20 cellular contexts compared by ENCODE assay signal in genomic region chr20:63471719-63472158, GRCh38. TPM values are rescaled to one million over a fixed set of nuclear protein-coding genes. Genes with fewer than 3 reads are reported as not detected.
DNase-seq lines count a peak whose midpoint lies in the region; FAIRE-seq and TF ChIP-seq lines count a peak whose summit lies in the region.
"Had no signal": no experiment of that assay in that cellular context is flagged by ENCODE, and none has a peak within 500 bp of the region (broad histone marks: within the 10 kb centered on the region; RNA-seq: fewer than 3 reads in every experiment).

No MANE protein-coding gene starts in this region.

- POLR2A ChIA-PET in endothelial cell of umbilical vein (lab: Charles Lee), result no interaction called here

- under 1% methylated on average over 48 of the region's 49 CpGs for WGBS in HUES64

- H3K4me3 ChIP-seq in HUES64 (ENCODE audit: low read length) (peak overlapping the region; percentile 74), endothelial cell of umbilical vein (replicated peaks in 1 of 3; ENCODE audit: insufficient read depth in 1 of 3, low read depth in 1 of 3, low read length in 3 of 3) (no peak overlapping the region), neuron (ENCODE audit: low read length) (peak overlapping the region; percentile 65)
- H3K4me3 ChIP-seq: mucosa of descending colon had no signal

- CTCF ChIA-PET in endothelial cell of umbilical vein (lab: Charles Lee), result no interaction called here

- no peak overlapping the region for H3K4me2 ChIP-seq in endothelial cell of umbilical vein (ENCODE audit: insufficient read depth, low read length)

- peaks cover 35% of the 10 kb centered on the region for H3K27me3 ChIP-seq in HUES64 (ENCODE audit: insufficient read depth, low read length)
- peaks cover 31 to 33% of the 10 kb centered on the region in 2 experiments for H3K27me3 ChIP-seq in endothelial cell of umbilical vein (ENCODE audit: control insufficient read depth in 2 of 2, insufficient read depth in 2 of 2, low read length in 2 of 2)
- peaks cover 19% of the 10 kb centered on the region for H3K27me3 ChIP-seq in neuron (ENCODE audit: insufficient read depth, low read length)

- DNase-seq in DMS79 treated with DMSO at 0.1 percent for 48 hours (lab: John Stamatoyannopoulos, UW), result peak; percentile 45
- DNase-seq in DMS79 (lab: John Stamatoyannopoulos, UW), result no peak
- DNase-seq in endothelial cell of umbilical vein (ENCODE audit: low read depth, low spot score), result no peak
- no peak for DNase-seq in amygdala (lab: John Stamatoyannopoulos, UW)
- no peak for DNase-seq in activated CD4-positive, alpha-beta T cell treated with anti-CD3 and anti-CD28 coated beads, Interleukin-2, amount 50 U/mL, for 48 hours
- DNase-seq in COLO829 (ENCODE audit: low spot score), result no peak
- DNase-seq: activated naive CD4-positive, alpha-beta T cell treated with anti-CD3 and anti-CD28 coated beads for 36 hours; CD8-positive, alpha-beta memory T cell; foreskin keratinocyte; Karpas-422; kidney; mucosa of descending colon; NCI-H1694 had no signal

- BruUV-seq in endothelial cell of umbilical vein (replicated peaks; lab: Mats Ljungman, UMichigan), result no TSS peak

- no peaks in the 10 kb centered on the region for H4K20me1 ChIP-seq in endothelial cell of umbilical vein (replicated peaks; ENCODE audit: control insufficient read depth, extremely low read depth, insufficient read depth, low read length)

- H3K4me1 ChIP-seq in HUES64 (ENCODE audit: insufficient read depth, low read length) (peaks cover 8% of the 10 kb centered on the region; the same call in 1 of the 2 replicates), endothelial cell of umbilical vein (ENCODE audit: control insufficient read depth, extremely low read depth, insufficient read depth, low read length) (no peaks in the 10 kb centered on the region), neuron (ENCODE audit: insufficient read depth, low read length) (peaks cover 28% of the 10 kb centered on the region)
- H3K4me1 ChIP-seq: foreskin keratinocyte, parathyroid adenoma had no signal

- TF ChIP-seq POLR2A in endothelial cell of umbilical vein (IDR thresholded peaks at IDR 0.05; ENCODE audit: low read depth, low read length), result no peak

- no peak overlapping the region for H2AFZ ChIP-seq in endothelial cell of umbilical vein (ENCODE audit: low read depth, low read length)
- no peak overlapping the region for H2AFZ ChIP-seq in neuron (ENCODE audit: low read depth, low read length)
- H2AFZ ChIP-seq: parathyroid adenoma had no signal

- H3K9ac ChIP-seq in HUES64 (ENCODE audit: low read depth, low read length) (peak overlapping the region; percentile 64), endothelial cell of umbilical vein (replicated peaks; ENCODE audit: extremely low read depth, insufficient read depth, low read length) (no peak overlapping the region)
- H3K9ac ChIP-seq: parathyroid adenoma had no signal

- no peaks in the 10 kb centered on the region for H3K9me3 ChIP-seq in HUES64 (ENCODE audit: insufficient read depth, low read depth, low read length)
- no peaks in the 10 kb centered on the region for H3K9me3 ChIP-seq in endothelial cell of umbilical vein (replicated peaks; ENCODE audit: control insufficient read depth, insufficient read depth, low read length)
- H3K9me3 ChIP-seq in neuron (ENCODE audit: low read length), result no peaks in the 10 kb centered on the region
- H3K9me3 ChIP-seq: mucosa of descending colon had no signal

- TF ChIP-seq CTCF in endothelial cell of umbilical vein (IDR thresholded peaks at IDR 0.05; ENCODE audit: extremely low read depth in 1 of 2, insufficient read depth in 1 of 2, low read depth in 1 of 2, low read length in 2 of 2), result no peak

- no peak for FAIRE-seq in endothelial cell of umbilical vein (lab: Jason Lieb, UNC)
- FAIRE-seq: GM12891, kidney had no signal

- no peaks in the 10 kb centered on the region for H3K9me1 ChIP-seq in endothelial cell of umbilical vein (replicated peaks; ENCODE audit: control insufficient read depth, extremely low read depth, insufficient read depth, low read length)

- intact Hi-C loops in endothelial cell of umbilical vein (cut with micrococcal nuclease), result no loop called here

- dilution Hi-C loops in endothelial cell of umbilical vein (cut with MboI; ENCODE audit: extremely low pct_ligation_motif_present, low sequenced_read_pairs), result no loop called here

- H3K27ac ChIP-seq in HUES64 (ENCODE audit: low read depth, low read length) (no peak overlapping the region), endothelial cell of umbilical vein (ENCODE audit: insufficient read depth, low read depth, low read length) (no peak overlapping the region)
- H3K27ac ChIP-seq: 22Rv1, foreskin keratinocyte, parathyroid adenoma, RWPE1 had no signal

- H3K36me3 ChIP-seq in HUES64 (ENCODE audit: insufficient read depth, low read length) (no peaks in the 10 kb centered on the region), endothelial cell of umbilical vein (ENCODE audit: control insufficient read depth in 2 of 2, extremely low read depth in 1 of 2, insufficient read depth in 2 of 2, low read length in 2 of 2) (no peaks in the 10 kb centered on the region), neuron (ENCODE audit: insufficient read depth, low read length) (no peaks in the 10 kb centered on the region)

- no peaks in the 10 kb centered on the region for H3K79me2 ChIP-seq in endothelial cell of umbilical vein (ENCODE audit: control insufficient read depth, insufficient read depth, low read length)
- H3K79me2 ChIP-seq: parathyroid adenoma had no signal

TF ChIP-seq in endothelial cell of umbilical vein, 7 proteins besides CTCF, POLR2A, EP300 and RAD21:
- peak; percentile 72 for TF ChIP-seq EZH2 (IDR thresholded peaks at IDR 0.05; ENCODE audit: borderline replicate concordance, low read depth, low read length, severe bottlenecking)
- no peak for TF ChIP-seq JUN (IDR thresholded peaks at IDR 0.05; ENCODE audit: borderline replicate concordance, insufficient read depth, insufficient read length, low read depth)

RNA-seq across cellular contexts. Expression of gene KCNQ2, which starts 0.7 kb away (rescaled TPM):
- 45.5 TPM for polyA plus RNA-seq in HUES64 (2013, experiment 1 of 2)
- polyA plus RNA-seq in HUES64 (2013, experiment 2 of 2), result 67.8 TPM
- not detected in 2 replicates for total RNA-seq in endothelial cell of umbilical vein
- not detected in 2 replicates for polyA plus RNA-seq in endothelial cell of umbilical vein
- polyA plus RNA-seq in endothelial cell of umbilical vein (2011; cell fraction: cytosol; rRNA removed), result not detected in 2 replicates
- polyA plus RNA-seq in endothelial cell of umbilical vein (2011; cell fraction: nucleus; rRNA removed), result not detected in 2 replicates
- not detected in 2 replicates for polyA plus RNA-seq in endothelial cell of umbilical vein (2012)
- not detected in 2 replicates for polyA minus RNA-seq in endothelial cell of umbilical vein
- not detected for polyA minus RNA-seq in endothelial cell of umbilical vein (2011; cell fraction: cytosol; rRNA and poly(A)+ RNA removed)
- not detected in 2 replicates for polyA minus RNA-seq in endothelial cell of umbilical vein (2011; cell fraction: nucleus; rRNA and poly(A)+ RNA removed)
- total RNA-seq: activated naive CD4-positive, alpha-beta T cell treated with anti-CD3 and anti-CD28 coated beads for 36 hours; CD8-positive, alpha-beta memory T cell; foreskin keratinocyte; T-helper 1 cell treated with Interleukin-12 subunit alpha and Interleukin-12 subunit beta and Interleukin-4 antibody, amounts not matched to agents 30 ng/mL and 1 ng/mL, for 36 hours had no signal
- polyA plus RNA-seq: CD8-positive, alpha-beta memory T cell; foreskin keratinocyte had no signal

RNA-seq across cellular contexts. Expression of gene EEF1A2, which starts 27.1 kb away (rescaled TPM):
- 6.7 TPM for polyA plus RNA-seq in HUES64 (2013, experiment 1 of 2)
- 8.9 TPM for polyA plus RNA-seq in HUES64 (2013, experiment 2 of 2)
- 2.9 and 3.4 TPM in 2 replicates for total RNA-seq in endothelial cell of umbilical vein
- 2.7 and 2.9 TPM in 2 replicates for polyA plus RNA-seq in endothelial cell of umbilical vein
- polyA plus RNA-seq in endothelial cell of umbilical vein (2011; cell fraction: cytosol; rRNA removed), result 3.0 and 3.1 TPM in 2 replicates
- 1.5 and 2.5 TPM in 2 replicates for polyA plus RNA-seq in endothelial cell of umbilical vein (2011; cell fraction: nucleus; rRNA removed)
- 10.1 and 24.4 TPM in 2 replicates for polyA plus RNA-seq in endothelial cell of umbilical vein (2012)
- 3.2 and 3.4 TPM in 2 replicates for polyA minus RNA-seq in endothelial cell of umbilical vein
- polyA minus RNA-seq in endothelial cell of umbilical vein (2011; cell fraction: cytosol; rRNA and poly(A)+ RNA removed), result 64.3 TPM
- polyA minus RNA-seq in endothelial cell of umbilical vein (2011; cell fraction: nucleus; rRNA and poly(A)+ RNA removed), result 0.48 and 1.3 TPM in 2 replicates

RNA-seq across cellular contexts. Expression of gene PPDPF, which starts 48.8 kb away (rescaled TPM):
- 133 TPM for polyA plus RNA-seq in HUES64 (2013, experiment 1 of 2)
- 191 TPM for polyA plus RNA-seq in HUES64 (2013, experiment 2 of 2)
- total RNA-seq in endothelial cell of umbilical vein, result 219 and 233 TPM in 2 replicates
- polyA plus RNA-seq in endothelial cell of umbilical vein, result 52.2 and 58.9 TPM in 2 replicates
- polyA plus RNA-seq in endothelial cell of umbilical vein (2011; cell fraction: cytosol; rRNA removed), result 45.1 and 65.2 TPM in 2 replicates
- 17.7 and 20.9 TPM in 2 replicates for polyA plus RNA-seq in endothelial cell of umbilical vein (2011; cell fraction: nucleus; rRNA removed)
- 133 and 198 TPM in 2 replicates for polyA plus RNA-seq in endothelial cell of umbilical vein (2012)
- 7.2 and 13.5 TPM in 2 replicates for polyA minus RNA-seq in endothelial cell of umbilical vein
- 221 TPM for polyA minus RNA-seq in endothelial cell of umbilical vein (2011; cell fraction: cytosol; rRNA and poly(A)+ RNA removed)
- polyA minus RNA-seq in endothelial cell of umbilical vein (2011; cell fraction: nucleus; rRNA and poly(A)+ RNA removed), result 15.1 and 30.4 TPM in 2 replicates

Comparison
In these comparisons a context has a peak if more than half of its experiments do, and no peak if none do; other contexts are left out.
1. H3K4me3 ChIP-seq: peak in HUES64 (single experiment) and neuron (single experiment); none in endothelial cell of umbilical vein (0 of 3).